In genomic region chr12:92145731-92146496, GRCh38 we compare ENCODE assay signal across 8 cellular contexts.
DNase-seq lines count a peak whose midpoint lies in the region; ATAC-seq and TF ChIP-seq lines count a peak whose summit lies in the region.

Gene BTG1, minus strand, starts transcription at chr12:92145846. Its CDS starts 311 bp downstream, at chr12:92145535.

- peak; percentile 100 for DNase-seq in AG09319 (ENCODE audit: extremely low read depth, low read depth)
- DNase-seq in NCI-H446 treated with DMSO at 0.1 percent for 48 hours (lab: John Stamatoyannopoulos, UW), result peak; percentile 99
- DNase-seq in cerebellar cortex (ENCODE audit: low spot score), result peak; percentile 100
- peak; percentile 100 for DNase-seq in iris pigment epithelial cell (ENCODE audit: low read depth)
- DNase-seq in stimulated activated CD4-positive, alpha-beta T cell treated with anti-CD3 and anti-CD28 coated beads, Interleukin-12 subunit alpha, Interleukin-12 subunit beta, amount 100 ng/mL, for 24 hours (ENCODE audit: low read depth in 2 of 2), result peak; percentile 96 to 99

- ATAC-seq in GM19035 (IDR thresholded peaks at IDR 0.05; ENCODE audit: unreplicated experiment) (peak; percentile 72), HG03354 (IDR thresholded peaks at IDR 0.05; ENCODE audit: poor library complexity, severe bottlenecking, unreplicated experiment) (peak; percentile 78)
- ATAC-seq in activated CD4-positive, CD25-positive, alpha-beta regulatory T cell treated with anti-CD3 and anti-CD28 coated beads, Interleukin-2, amount 50 U/mL, for 24 hours, result peak; percentile 75 to 78

- no peak for TF ChIP-seq CTCF in AG09319 (IDR thresholded peaks at IDR 0.05; ENCODE audit: low read depth, low read length)

Comparison
In these comparisons a context has a peak if more than half of its experiments do, and no peak if none do; other contexts are left out.
1. Peak in every context shown above with its lines: DNase-seq and ATAC-seq.